In the genomic region with DNA sequence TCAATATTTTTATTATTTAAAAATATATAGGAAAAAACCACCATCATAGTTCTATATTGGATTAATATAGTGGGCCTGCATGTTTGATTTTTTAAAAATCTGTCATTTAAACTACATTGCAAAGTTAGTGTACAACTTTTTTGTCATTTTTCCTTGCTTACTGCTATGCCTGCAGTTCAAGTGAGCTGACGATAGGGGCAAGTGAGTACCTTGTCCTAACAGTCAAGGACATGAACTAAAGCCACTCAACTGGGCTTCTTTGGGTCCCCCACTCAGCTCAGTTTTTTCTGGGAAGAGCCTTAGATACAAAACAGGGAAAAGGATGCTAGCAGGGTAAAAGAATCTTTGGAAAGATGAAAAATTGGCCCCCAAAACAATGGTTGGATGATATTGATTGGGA, we compare ENCODE assay signal across 1 cellular context.
TF ChIP-seq lines count a peak whose summit lies in the region.

No MANE protein-coding gene starts in this region.

TF ChIP-seq in H1, 55 proteins besides CTCF, POLR2A, EP300 and RAD21 (continued from another document):
- TF ChIP-seq BCL11A (IDR thresholded peaks at IDR 0.05; ENCODE audit: low read depth in 2 of 2, low read length in 2 of 2) (no peak), FOSL1 (IDR thresholded peaks at IDR 0.05; ENCODE audit: insufficient read depth, low read depth, low read length) (no peak), EGR1 (IDR thresholded peaks at IDR 0.05; ENCODE audit: borderline replicate concordance, low read depth, low read length) (no peak), KDM5A (IDR thresholded peaks at IDR 0.05; ENCODE audit: low read length) (no peak), TBP (IDR thresholded peaks at IDR 0.05; ENCODE audit: low read depth, low read length) (no peak), TCF12 (IDR thresholded peaks at IDR 0.05; ENCODE audit: low read depth, low read length) (no peak), RBBP5 (IDR thresholded peaks at IDR 0.05; ENCODE audit: borderline replicate concordance, low read depth, low read length) (no peak), JUND (IDR thresholded peaks at IDR 0.05; ENCODE audit: low read length) (no peak), SIN3A (conservative IDR thresholded peaks at IDR 0.05 in 1 of 2, IDR thresholded peaks at IDR 0.05 in 1 of 2; ENCODE audit: low read depth in 1 of 2, low read length in 2 of 2) (no peak)
- TF ChIP-seq, protein P1, sequence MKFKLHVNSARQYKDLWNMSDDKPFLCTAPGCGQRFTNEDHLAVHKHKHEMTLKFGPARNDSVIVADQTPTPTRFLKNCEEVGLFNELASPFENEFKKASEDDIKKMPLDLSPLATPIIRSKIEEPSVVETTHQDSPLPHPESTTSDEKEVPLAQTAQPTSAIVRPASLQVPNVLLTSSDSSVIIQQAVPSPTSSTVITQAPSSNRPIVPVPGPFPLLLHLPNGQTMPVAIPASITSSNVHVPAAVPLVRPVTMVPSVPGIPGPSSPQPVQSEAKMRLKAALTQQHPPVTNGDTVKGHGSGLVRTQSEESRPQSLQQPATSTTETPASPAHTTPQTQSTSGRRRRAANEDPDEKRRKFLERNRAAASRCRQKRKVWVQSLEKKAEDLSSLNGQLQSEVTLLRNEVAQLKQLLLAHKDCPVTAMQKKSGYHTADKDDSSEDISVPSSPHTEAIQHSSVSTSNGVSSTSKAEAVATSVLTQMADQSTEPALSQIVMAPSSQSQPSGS (IDR thresholded peaks at IDR 0.05; ENCODE audit: low read length) = no peak
- TF ChIP-seq, protein P2, sequence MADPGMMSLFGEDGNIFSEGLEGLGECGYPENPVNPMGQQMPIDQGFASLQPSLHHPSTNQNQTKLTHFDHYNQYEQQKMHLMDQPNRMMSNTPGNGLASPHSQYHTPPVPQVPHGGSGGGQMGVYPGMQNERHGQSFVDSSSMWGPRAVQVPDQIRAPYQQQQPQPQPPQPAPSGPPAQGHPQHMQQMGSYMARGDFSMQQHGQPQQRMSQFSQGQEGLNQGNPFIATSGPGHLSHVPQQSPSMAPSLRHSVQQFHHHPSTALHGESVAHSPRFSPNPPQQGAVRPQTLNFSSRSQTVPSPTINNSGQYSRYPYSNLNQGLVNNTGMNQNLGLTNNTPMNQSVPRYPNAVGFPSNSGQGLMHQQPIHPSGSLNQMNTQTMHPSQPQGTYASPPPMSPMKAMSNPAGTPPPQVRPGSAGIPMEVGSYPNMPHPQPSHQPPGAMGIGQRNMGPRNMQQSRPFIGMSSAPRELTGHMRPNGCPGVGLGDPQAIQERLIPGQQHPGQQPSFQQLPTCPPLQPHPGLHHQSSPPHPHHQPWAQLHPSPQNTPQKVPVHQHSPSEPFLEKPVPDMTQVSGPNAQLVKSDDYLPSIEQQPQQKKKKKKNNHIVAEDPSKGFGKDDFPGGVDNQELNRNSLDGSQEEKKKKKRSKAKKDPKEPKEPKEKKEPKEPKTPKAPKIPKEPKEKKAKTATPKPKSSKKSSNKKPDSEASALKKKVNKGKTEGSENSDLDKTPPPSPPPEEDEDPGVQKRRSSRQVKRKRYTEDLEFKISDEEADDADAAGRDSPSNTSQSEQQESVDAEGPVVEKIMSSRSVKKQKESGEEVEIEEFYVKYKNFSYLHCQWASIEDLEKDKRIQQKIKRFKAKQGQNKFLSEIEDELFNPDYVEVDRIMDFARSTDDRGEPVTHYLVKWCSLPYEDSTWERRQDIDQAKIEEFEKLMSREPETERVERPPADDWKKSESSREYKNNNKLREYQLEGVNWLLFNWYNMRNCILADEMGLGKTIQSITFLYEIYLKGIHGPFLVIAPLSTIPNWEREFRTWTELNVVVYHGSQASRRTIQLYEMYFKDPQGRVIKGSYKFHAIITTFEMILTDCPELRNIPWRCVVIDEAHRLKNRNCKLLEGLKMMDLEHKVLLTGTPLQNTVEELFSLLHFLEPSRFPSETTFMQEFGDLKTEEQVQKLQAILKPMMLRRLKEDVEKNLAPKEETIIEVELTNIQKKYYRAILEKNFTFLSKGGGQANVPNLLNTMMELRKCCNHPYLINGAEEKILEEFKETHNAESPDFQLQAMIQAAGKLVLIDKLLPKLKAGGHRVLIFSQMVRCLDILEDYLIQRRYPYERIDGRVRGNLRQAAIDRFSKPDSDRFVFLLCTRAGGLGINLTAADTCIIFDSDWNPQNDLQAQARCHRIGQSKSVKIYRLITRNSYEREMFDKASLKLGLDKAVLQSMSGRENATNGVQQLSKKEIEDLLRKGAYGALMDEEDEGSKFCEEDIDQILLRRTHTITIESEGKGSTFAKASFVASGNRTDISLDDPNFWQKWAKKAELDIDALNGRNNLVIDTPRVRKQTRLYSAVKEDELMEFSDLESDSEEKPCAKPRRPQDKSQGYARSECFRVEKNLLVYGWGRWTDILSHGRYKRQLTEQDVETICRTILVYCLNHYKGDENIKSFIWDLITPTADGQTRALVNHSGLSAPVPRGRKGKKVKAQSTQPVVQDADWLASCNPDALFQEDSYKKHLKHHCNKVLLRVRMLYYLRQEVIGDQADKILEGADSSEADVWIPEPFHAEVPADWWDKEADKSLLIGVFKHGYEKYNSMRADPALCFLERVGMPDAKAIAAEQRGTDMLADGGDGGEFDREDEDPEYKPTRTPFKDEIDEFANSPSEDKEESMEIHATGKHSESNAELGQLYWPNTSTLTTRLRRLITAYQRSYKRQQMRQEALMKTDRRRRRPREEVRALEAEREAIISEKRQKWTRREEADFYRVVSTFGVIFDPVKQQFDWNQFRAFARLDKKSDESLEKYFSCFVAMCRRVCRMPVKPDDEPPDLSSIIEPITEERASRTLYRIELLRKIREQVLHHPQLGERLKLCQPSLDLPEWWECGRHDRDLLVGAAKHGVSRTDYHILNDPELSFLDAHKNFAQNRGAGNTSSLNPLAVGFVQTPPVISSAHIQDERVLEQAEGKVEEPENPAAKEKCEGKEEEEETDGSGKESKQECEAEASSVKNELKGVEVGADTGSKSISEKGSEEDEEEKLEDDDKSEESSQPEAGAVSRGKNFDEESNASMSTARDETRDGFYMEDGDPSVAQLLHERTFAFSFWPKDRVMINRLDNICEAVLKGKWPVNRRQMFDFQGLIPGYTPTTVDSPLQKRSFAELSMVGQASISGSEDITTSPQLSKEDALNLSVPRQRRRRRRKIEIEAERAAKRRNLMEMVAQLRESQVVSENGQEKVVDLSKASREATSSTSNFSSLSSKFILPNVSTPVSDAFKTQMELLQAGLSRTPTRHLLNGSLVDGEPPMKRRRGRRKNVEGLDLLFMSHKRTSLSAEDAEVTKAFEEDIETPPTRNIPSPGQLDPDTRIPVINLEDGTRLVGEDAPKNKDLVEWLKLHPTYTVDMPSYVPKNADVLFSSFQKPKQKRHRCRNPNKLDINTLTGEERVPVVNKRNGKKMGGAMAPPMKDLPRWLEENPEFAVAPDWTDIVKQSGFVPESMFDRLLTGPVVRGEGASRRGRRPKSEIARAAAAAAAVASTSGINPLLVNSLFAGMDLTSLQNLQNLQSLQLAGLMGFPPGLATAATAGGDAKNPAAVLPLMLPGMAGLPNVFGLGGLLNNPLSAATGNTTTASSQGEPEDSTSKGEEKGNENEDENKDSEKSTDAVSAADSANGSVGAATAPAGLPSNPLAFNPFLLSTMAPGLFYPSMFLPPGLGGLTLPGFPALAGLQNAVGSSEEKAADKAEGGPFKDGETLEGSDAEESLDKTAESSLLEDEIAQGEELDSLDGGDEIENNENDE (IDR thresholded peaks at IDR 0.05; ENCODE audit: insufficient replicate concordance, low read length) = no peak
